ENCODE assay signal across 30 cellular contexts in the genomic region with DNA sequence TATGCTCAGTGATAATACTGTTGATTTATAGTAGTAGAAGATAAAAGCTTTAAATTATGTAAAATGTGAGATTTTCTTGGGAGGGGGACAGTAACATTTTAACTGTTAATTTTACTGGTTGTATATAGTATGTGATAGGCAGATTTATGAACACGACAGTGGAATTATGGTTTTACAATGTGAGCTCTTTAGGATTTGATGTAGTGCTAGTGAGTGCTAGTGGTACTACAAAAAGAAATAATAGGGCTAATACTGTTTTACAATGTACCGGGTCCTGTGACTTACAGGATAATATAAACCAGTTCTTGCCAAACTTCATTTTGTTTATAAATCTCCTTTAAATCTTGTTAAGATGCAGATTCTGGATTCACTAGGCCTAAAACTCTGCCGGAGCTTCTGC.
"Had no signal": no experiment of that assay in that cellular context is flagged by ENCODE, and none has a peak within 500 bp of the region (broad histone marks: within the 10 kb centered on the region; RNA-seq: fewer than 3 reads in every experiment).

No MANE protein-coding gene starts in this region.

- H3K36me3 ChIP-seq: ascending aorta, breast epithelium, esophagus muscularis mucosa, gastroesophageal sphincter had no signal

- H3K4me1 ChIP-seq: breast epithelium had no signal

- H3K27ac Mint-ChIP-seq: activated CD4-positive, alpha-beta memory T cell treated with anti-CD3 and anti-CD28 coated beads for 36 hours; activated CD4-positive, alpha-beta T cell treated with anti-CD3 and anti-CD28 coated beads for 36 hours; activated CD4-positive, alpha-beta T cell treated with anti-CD3 and anti-CD28 coated beads, Interleukin-2, amount 10 ng/mL, durations not matched to agents 24 days and 14 days; activated CD8-positive, alpha-beta memory T cell treated with anti-CD3 and anti-CD28 coated beads, Interleukin-2, amount 10 ng/mL, durations not matched to agents 7 days and 5 days; activated CD8-positive, alpha-beta T cell treated with anti-CD3 and anti-CD28 coated beads, Interleukin-2, amount 10 ng/mL, durations not matched to agents 7 days and 5 days; activated naive CD4-positive, alpha-beta T cell treated with anti-CD3 and anti-CD28 coated beads, Interleukin-2, amount 10 ng/mL, durations not matched to agents 7 days and 5 days; activated naive CD4-positive, alpha-beta T cell treated with anti-CD3 and anti-CD28 coated beads, Interleukin-2, amount 50 U/mL, for 72 hours; activated naive CD8-positive, alpha-beta T cell treated with anti-CD3 and anti-CD28 coated beads, Interleukin-2, amount 10 ng/mL, durations not matched to agents 7 days and 5 days; activated T-cell treated with anti-CD3 and anti-CD28 coated beads, Interleukin-2, amount 50 U/mL, for 24 hours; activated T-cell treated with anti-CD3 and anti-CD28 coated beads, Interleukin-2, amount 50 U/mL, for 72 hours; brain; dendritic cell treated with granulocyte-macrophage colony-stimulating factor and Interleukin-4, amounts not matched to agents 40 ng/mL and 50 ng/mL, for 4 days; effector memory CD8-positive, alpha-beta T cell; T-helper 17 cell; T-helper 2 cell treated with Interferon-gamma antibody and Interleukin-4, amounts not matched to agents 5 μg/mL and 100 μg/mL, for 36 hours had no signal

- ATAC-seq: activated CD4-positive, alpha-beta T cell treated with anti-CD3 and anti-CD28 coated beads for 36 hours; activated CD8-positive, alpha-beta memory T cell treated with anti-CD3 and anti-CD28 coated beads, Interleukin-2, amount 10 ng/mL, durations not matched to agents 7 days and 5 days; activated CD8-positive, alpha-beta T cell treated with anti-CD3 and anti-CD28 coated beads, Interleukin-2, amount 10 ng/mL, durations not matched to agents 7 days and 5 days; activated naive CD4-positive, alpha-beta T cell treated with anti-CD3 and anti-CD28 coated beads, Interleukin-2, amount 50 U/mL, for 72 hours; activated T-cell treated with anti-CD3 and anti-CD28 coated beads, Interleukin-2, amount 50 U/mL, for 72 hours; effector memory CD8-positive, alpha-beta T cell; gastroesophageal sphincter; T-helper 17 cell had no signal

- H3K27me3 ChIP-seq: ascending aorta, breast epithelium, esophagus muscularis mucosa, gastroesophageal sphincter had no signal

- H3K4me3 Mint-ChIP-seq: activated CD4-positive, alpha-beta memory T cell treated with anti-CD3 and anti-CD28 coated beads for 36 hours; activated CD4-positive, alpha-beta T cell treated with anti-CD3 and anti-CD28 coated beads for 36 hours; activated CD4-positive, alpha-beta T cell treated with anti-CD3 and anti-CD28 coated beads, Interleukin-2, amount 10 ng/mL, durations not matched to agents 24 days and 14 days; activated CD8-positive, alpha-beta memory T cell treated with anti-CD3 and anti-CD28 coated beads, Interleukin-2, amount 10 ng/mL, durations not matched to agents 7 days and 5 days; activated CD8-positive, alpha-beta T cell treated with anti-CD3 and anti-CD28 coated beads, Interleukin-2, amount 10 ng/mL, durations not matched to agents 7 days and 5 days; activated naive CD4-positive, alpha-beta T cell treated with anti-CD3 and anti-CD28 coated beads, Interleukin-2, amount 10 ng/mL, durations not matched to agents 7 days and 5 days; activated naive CD8-positive, alpha-beta T cell treated with anti-CD3 and anti-CD28 coated beads, Interleukin-2, amount 10 ng/mL, durations not matched to agents 7 days and 5 days; activated T-cell treated with anti-CD3 and anti-CD28 coated beads, Interleukin-2, amount 50 U/mL, for 24 hours; activated T-cell treated with anti-CD3 and anti-CD28 coated beads, Interleukin-2, amount 50 U/mL, for 72 hours; brain; central memory CD8-positive, alpha-beta T cell; dendritic cell treated with granulocyte-macrophage colony-stimulating factor and Interleukin-4, amounts not matched to agents 40 ng/mL and 50 ng/mL, for 4 days; effector memory CD8-positive, alpha-beta T cell; T-helper 17 cell; T-helper 2 cell treated with Interferon-gamma antibody and Interleukin-4, amounts not matched to agents 5 μg/mL and 100 μg/mL, for 36 hours had no signal

- H3K27ac ChIP-seq: ascending aorta, breast epithelium, coronary artery, esophagus muscularis mucosa, gastroesophageal sphincter had no signal

- H3K27me3 Mint-ChIP-seq: activated CD4-positive, alpha-beta memory T cell treated with anti-CD3 and anti-CD28 coated beads for 36 hours; activated CD4-positive, alpha-beta T cell treated with anti-CD3 and anti-CD28 coated beads for 36 hours; activated CD4-positive, alpha-beta T cell treated with anti-CD3 and anti-CD28 coated beads, Interleukin-2, amount 10 ng/mL, durations not matched to agents 24 days and 14 days; activated CD8-positive, alpha-beta memory T cell treated with anti-CD3 and anti-CD28 coated beads, Interleukin-2, amount 10 ng/mL, durations not matched to agents 7 days and 5 days; activated naive CD4-positive, alpha-beta T cell treated with anti-CD3 and anti-CD28 coated beads, Interleukin-2, amount 10 ng/mL, durations not matched to agents 7 days and 5 days; activated naive CD8-positive, alpha-beta T cell treated with anti-CD3 and anti-CD28 coated beads, Interleukin-2, amount 10 ng/mL, durations not matched to agents 7 days and 5 days; activated T-cell treated with anti-CD3 and anti-CD28 coated beads, Interleukin-2, amount 50 U/mL, for 24 hours; brain; central memory CD8-positive, alpha-beta T cell; dendritic cell treated with granulocyte-macrophage colony-stimulating factor and Interleukin-4, amounts not matched to agents 40 ng/mL and 50 ng/mL, for 4 days; effector memory CD8-positive, alpha-beta T cell; T-helper 17 cell had no signal

- H3K9me3 Mint-ChIP-seq: activated CD4-positive, alpha-beta memory T cell treated with anti-CD3 and anti-CD28 coated beads for 36 hours; activated CD4-positive, alpha-beta T cell treated with anti-CD3 and anti-CD28 coated beads, Interleukin-2, amount 10 ng/mL, durations not matched to agents 24 days and 14 days; activated naive CD4-positive, alpha-beta T cell treated with anti-CD3 and anti-CD28 coated beads, Interleukin-2, amount 10 ng/mL, durations not matched to agents 7 days and 5 days; activated naive CD4-positive, alpha-beta T cell treated with anti-CD3 and anti-CD28 coated beads, Interleukin-2, amount 50 U/mL, for 72 hours; activated naive CD8-positive, alpha-beta T cell treated with anti-CD3 and anti-CD28 coated beads, Interleukin-2, amount 10 ng/mL, durations not matched to agents 7 days and 5 days; activated T-cell treated with anti-CD3 and anti-CD28 coated beads, Interleukin-2, amount 50 U/mL, for 24 hours; activated T-cell treated with anti-CD3 and anti-CD28 coated beads, Interleukin-2, amount 50 U/mL, for 72 hours; brain; central memory CD8-positive, alpha-beta T cell; dendritic cell treated with granulocyte-macrophage colony-stimulating factor and Interleukin-4, amounts not matched to agents 40 ng/mL and 50 ng/mL, for 4 days; effector memory CD8-positive, alpha-beta T cell; T-helper 2 cell treated with Interferon-gamma antibody and Interleukin-4, amounts not matched to agents 5 μg/mL and 100 μg/mL, for 36 hours had no signal

- H3K9me3 ChIP-seq: ascending aorta, breast epithelium, esophagus muscularis mucosa, gastroesophageal sphincter had no signal

- H3K4me3 ChIP-seq: ascending aorta, breast epithelium, coronary artery, esophagus muscularis mucosa, gastroesophageal sphincter had no signal

- DNase-seq: activated CD4-positive, alpha-beta memory T cell treated with anti-CD3 and anti-CD28 coated beads for 36 hours; activated CD4-positive, alpha-beta T cell treated with anti-CD3 and anti-CD28 coated beads for 36 hours; activated CD4-positive, alpha-beta T cell treated with anti-CD3 and anti-CD28 coated beads, Interleukin-2, amount 10 ng/mL, durations not matched to agents 24 days and 14 days; activated CD4-positive, CD25-positive, alpha-beta regulatory T cell; activated CD4-positive, CD25-positive, alpha-beta regulatory T cell treated with anti-CD3 and anti-CD28 coated beads, Interleukin-2, amount 50 U/mL, for 72 hours; activated CD8-positive, alpha-beta memory T cell treated with anti-CD3 and anti-CD28 coated beads, Interleukin-2, amount 10 ng/mL, durations not matched to agents 7 days and 5 days; activated CD8-positive, alpha-beta memory T cell treated with anti-CD3 and anti-CD28 coated beads, Interleukin-2, amount 50 U/mL, for 4 hours; activated CD8-positive, alpha-beta T cell treated with anti-CD3 and anti-CD28 coated beads, Interleukin-2, amount 10 ng/mL, durations not matched to agents 7 days and 5 days; activated gamma-delta T cell; activated naive CD4-positive, alpha-beta T cell; activated naive CD4-positive, alpha-beta T cell treated with anti-CD3 and anti-CD28 coated beads, Interleukin-2, amount 10 ng/mL, durations not matched to agents 7 days and 5 days; activated naive CD8-positive, alpha-beta T cell treated with anti-CD3 and anti-CD28 coated beads, Interleukin-2, amount 10 ng/mL, durations not matched to agents 7 days and 5 days; activated T-cell treated with anti-CD3 and anti-CD28 coated beads, Interleukin-2, amount 50 U/mL, for 24 hours; activated T-cell treated with anti-CD3 and anti-CD28 coated beads, Interleukin-2, amount 50 U/mL, for 72 hours; effector CD4-positive, alpha-beta T cell; effector memory CD8-positive, alpha-beta T cell; foreskin melanocyte; hippocampal formation; T-helper 17 cell; T1000 had no signal

- H3K36me3 Mint-ChIP-seq: activated CD4-positive, alpha-beta memory T cell treated with anti-CD3 and anti-CD28 coated beads for 36 hours; activated naive CD4-positive, alpha-beta T cell treated with anti-CD3 and anti-CD28 coated beads, Interleukin-2, amount 50 U/mL, for 72 hours had no signal
